ENCODE assay signal across 1 cellular context in the genomic region with DNA sequence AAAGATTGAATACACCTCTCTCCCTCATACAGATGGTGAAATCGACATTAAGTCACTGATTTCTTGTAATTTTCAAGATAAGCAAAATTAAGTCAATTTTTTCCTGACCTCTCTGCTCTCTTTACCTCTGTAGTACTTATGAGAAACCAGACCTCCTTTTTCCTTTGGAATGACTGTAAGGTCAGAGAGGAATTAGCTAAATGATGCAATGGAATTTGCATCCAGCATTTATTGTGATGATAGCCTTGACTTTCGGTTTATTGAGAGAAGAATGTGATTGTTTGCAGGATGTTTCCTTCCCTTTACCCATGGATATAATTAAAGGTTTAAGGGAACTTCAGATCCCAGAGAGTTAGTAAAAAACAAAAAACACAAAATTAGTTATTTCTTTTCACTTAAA.
TF ChIP-seq lines count a peak whose summit lies in the region.

No MANE protein-coding gene starts in this region.

TF ChIP-seq in GM23338, 12 proteins besides CTCF, POLR2A, EP300 and RAD21 (continued from another document):
- TF ChIP-seq JUNB (IDR thresholded peaks at IDR 0.05; ENCODE audit: unreplicated experiment) (no peak), STAT1 (IDR thresholded peaks at IDR 0.05; ENCODE audit: unreplicated experiment) (no peak)
